Comparison of ENCODE assay signal across 1 cellular context in genomic region chr6:116330511-116330910, GRCh38.
TF ChIP-seq lines count a peak whose summit lies in the region.

No MANE protein-coding gene starts in this region.

TF ChIP-seq in IMR-90, 13 proteins besides CTCF, POLR2A, EP300 and RAD21 (continued from another document):
- no peak for TF ChIP-seq MXI1 (IDR thresholded peaks at IDR 0.05; ENCODE audit: borderline replicate concordance, low read depth, low read length)
